ENCODE assay signal across 12 cellular contexts in the genomic region with DNA sequence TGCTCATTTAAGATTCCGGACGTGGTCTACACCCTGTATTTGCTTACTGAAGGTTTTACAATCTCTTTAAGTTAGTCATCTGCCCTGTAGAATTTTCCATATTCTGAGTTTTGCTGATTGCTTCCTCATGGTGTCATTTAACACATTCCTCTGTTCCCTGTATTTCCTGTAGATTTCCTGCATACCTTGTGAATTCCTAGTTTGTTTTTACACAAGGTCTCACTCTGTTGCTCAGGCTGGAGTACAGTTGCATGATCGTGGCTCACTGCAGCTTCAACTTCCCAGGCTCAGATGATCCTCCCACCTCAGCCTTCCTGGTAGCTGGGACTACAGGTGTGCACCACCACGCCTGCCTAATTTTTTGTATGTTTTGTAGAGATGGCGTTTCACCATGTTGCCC.
DNase-seq lines count a peak whose midpoint lies in the region; ATAC-seq and TF ChIP-seq lines count a peak whose summit lies in the region.
"Had no signal": no experiment of that assay in that cellular context is flagged by ENCODE, and none has a peak within 500 bp of the region (broad histone marks: within the 10 kb centered on the region; RNA-seq: fewer than 3 reads in every experiment).

No MANE protein-coding gene starts in this region.

- POLR2A ChIA-PET in A673 (lab: Charles Lee; ENCODE audit: low non-redundant PET): no interaction called here

- H3K27ac Mint-ChIP-seq in activated T-helper 2 cell treated with anti-CD3 and anti-CD28 coated beads, Interferon-gamma antibody, Interleukin-2, Interleukin-4, amounts not matched to agents 10 μg/mL and 5 μg/mL and 100 μg/mL, durations not matched to agents 14 hours and 24 hours and 36 hours: no peak overlapping the region
- H3K27ac Mint-ChIP-seq: activated CD4-positive, alpha-beta memory T cell treated with anti-CD3 and anti-CD28 coated beads, Interleukin-2, amount 10 ng/mL, durations not matched to agents 7 days and 5 days; T-helper 2 cell treated with Interferon-gamma antibody and Interleukin-4, amounts not matched to agents 5 μg/mL and 100 μg/mL, for 36 hours had no signal

- peaks cover 26% of the 10 kb centered on the region for H3K4me1 ChIP-seq in SJSA1 (replicated peaks)
- H3K4me1 ChIP-seq in osteoblast (ENCODE audit: insufficient read depth, low read length): peaks cover 21% of the 10 kb centered on the region
- no peaks in the 10 kb centered on the region for H3K4me1 ChIP-seq in A673 (ENCODE audit: insufficient read depth, low read length, poor library complexity, severe bottlenecking)

- no peaks in the 10 kb centered on the region for H3K27me3 Mint-ChIP-seq in activated T-helper 2 cell treated with anti-CD3 and anti-CD28 coated beads, Interferon-gamma antibody, Interleukin-2, Interleukin-4, amounts not matched to agents 10 μg/mL and 5 μg/mL and 100 μg/mL, durations not matched to agents 14 hours and 24 hours and 36 hours (ENCODE audit: low read depth)
- H3K27me3 Mint-ChIP-seq: activated CD4-positive, alpha-beta memory T cell treated with anti-CD3 and anti-CD28 coated beads, Interleukin-2, amount 10 ng/mL, durations not matched to agents 7 days and 5 days had no signal

- H3K36me3 ChIP-seq in SJSA1 (no peaks in the 10 kb centered on the region; the same call in 1 of the 2 replicates), osteoblast (ENCODE audit: insufficient read depth, low read length) (peaks cover 3% of the 10 kb centered on the region), A673 (ENCODE audit: insufficient read depth, low read length, poor library complexity, severe bottlenecking) (no peaks in the 10 kb centered on the region)

- H3K4me2 ChIP-seq in osteoblast (ENCODE audit: insufficient read depth, low read length): no peak overlapping the region

- H2AFZ ChIP-seq in osteoblast (ENCODE audit: low read length): no peak overlapping the region

- H3K27me3 ChIP-seq in SJSA1 (replicated peaks): no peaks in the 10 kb centered on the region
- H3K27me3 ChIP-seq in osteoblast (ENCODE audit: insufficient read depth, low read length): no peaks in the 10 kb centered on the region
- H3K27me3 ChIP-seq in A673 (replicated peaks; ENCODE audit: insufficient read depth, low read depth, low read length, poor library complexity): no peaks in the 10 kb centered on the region

- peak overlapping the region; percentile 20 for H3K27ac ChIP-seq in SJSA1
- H3K27ac ChIP-seq in osteoblast (ENCODE audit: low read depth, low read length): peak overlapping the region; percentile 64
- no peak overlapping the region for H3K27ac ChIP-seq in A673 (ENCODE audit: low read depth, low read length, poor library complexity, severe bottlenecking)

- H3K4me3 ChIP-seq in SJSA1: no peak overlapping the region
- no peak overlapping the region for H3K4me3 ChIP-seq in osteoblast (ENCODE audit: insufficient read depth, low read length)
- H3K4me3 ChIP-seq in A673 (ENCODE audit: low read depth, low read length, poor library complexity, severe bottlenecking): no peak overlapping the region

- no TSS peak for BruUV-seq in A673 (replicated peaks; lab: Mats Ljungman, UMichigan)

- H3K36me3 Mint-ChIP-seq in activated T-helper 2 cell treated with anti-CD3 and anti-CD28 coated beads, Interferon-gamma antibody, Interleukin-2, Interleukin-4, amounts not matched to agents 10 μg/mL and 5 μg/mL and 100 μg/mL, durations not matched to agents 14 hours and 24 hours and 36 hours (ENCODE audit: low read depth): peaks cover 11% of the 10 kb centered on the region

- no peak overlapping the region for H3K4me3 Mint-ChIP-seq in activated T-helper 2 cell treated with anti-CD3 and anti-CD28 coated beads, Interferon-gamma antibody, Interleukin-2, Interleukin-4, amounts not matched to agents 10 μg/mL and 5 μg/mL and 100 μg/mL, durations not matched to agents 14 hours and 24 hours and 36 hours (ENCODE audit: low read depth)
- H3K4me3 Mint-ChIP-seq: activated CD4-positive, alpha-beta memory T cell treated with anti-CD3 and anti-CD28 coated beads, Interleukin-2, amount 10 ng/mL, durations not matched to agents 7 days and 5 days; T-helper 2 cell treated with Interferon-gamma antibody and Interleukin-4, amounts not matched to agents 5 μg/mL and 100 μg/mL, for 36 hours had no signal

- peaks cover 10% of the 10 kb centered on the region; the same call in 1 of the 2 replicates for H3K9me3 ChIP-seq in SJSA1 (replicated peaks)
- no peaks in the 10 kb centered on the region for H3K9me3 ChIP-seq in osteoblast (ENCODE audit: low read depth, low read length)
- H3K9me3 ChIP-seq in A673 (ENCODE audit: low read depth, low read length, poor library complexity, severe bottlenecking): no peaks in the 10 kb centered on the region

- peaks cover 20% of the 10 kb centered on the region for H4K20me1 ChIP-seq in osteoblast (ENCODE audit: insufficient read depth, low read length)

- H3K4me1 Mint-ChIP-seq in activated T-helper 2 cell treated with anti-CD3 and anti-CD28 coated beads, Interferon-gamma antibody, Interleukin-2, Interleukin-4, amounts not matched to agents 10 μg/mL and 5 μg/mL and 100 μg/mL, durations not matched to agents 14 hours and 24 hours and 36 hours (ENCODE audit: low read depth): peaks cover 15% of the 10 kb centered on the region

- intact Hi-C loops in activated T-helper 2 cell treated with anti-CD3 and anti-CD28 coated beads, Interferon-gamma antibody, Interleukin-2, Interleukin-4, amounts not matched to agents 10 μg/mL and 5 μg/mL and 100 μg/mL, durations not matched to agents 14 hours and 24 hours and 36 hours (cut with micrococcal nuclease): no loop called here
- intact Hi-C loops in A673 (cut with micrococcal nuclease; ENCODE audit: unreplicated experiment): no loop called here

- TF ChIP-seq CTCF in osteoblast (IDR thresholded peaks at IDR 0.05; ENCODE audit: extremely low read depth, low read depth, low read length): no peak
- no peak for TF ChIP-seq CTCF in A673 (conservative IDR thresholded peaks at IDR 0.05; ENCODE audit: low read depth, low read length)

- CTCF ChIA-PET in A673 (lab: Charles Lee): no interaction called here

- ATAC-seq in stimulated activated naive CD8-positive, alpha-beta T cell treated with anti-CD3 and anti-CD28 coated beads, Interleukin-15, Interleukin-2, amounts not matched to agents 100 U/mL and 50 U/mL, for 24 hours: no peak

- peak; percentile 52 for DNase-seq in GM03348 (ENCODE audit: low spot score)
- peak in 1 of 2 experiments; percentile 38 for DNase-seq in SJSA1 (ENCODE audit: low read depth in 1 of 2, low spot score in 2 of 2)
- peak; percentile 67 for DNase-seq in fibroblast of gingiva (ENCODE audit: low read depth)
- DNase-seq in osteoblast (ENCODE audit: insufficient read length, low spot score, missing footprints): peak; percentile 85
- no peak for DNase-seq in activated T-helper 2 cell treated with anti-CD3 and anti-CD28 coated beads, Interferon-gamma antibody, Interleukin-2, Interleukin-4, amounts not matched to agents 10 μg/mL and 5 μg/mL and 100 μg/mL, durations not matched to agents 14 hours and 24 hours and 36 hours (ENCODE audit: low spot score)
- no peak for DNase-seq in stimulated activated naive CD8-positive, alpha-beta T cell treated with anti-CD3 and anti-CD28 coated beads, Interleukin-15, Interleukin-2, amounts not matched to agents 100 U/mL and 50 U/mL, for 24 hours
- no peak for DNase-seq in NCI-H774 (lab: John Stamatoyannopoulos, UW)
- no peak for DNase-seq in A673 (ENCODE audit: low spot score)
- DNase-seq: activated CD4-positive, alpha-beta memory T cell treated with anti-CD3 and anti-CD28 coated beads, Interleukin-2, amount 10 ng/mL, durations not matched to agents 7 days and 5 days; activated naive CD4-positive, alpha-beta T cell; MM.1S had no signal

- H3K9me3 Mint-ChIP-seq in activated T-helper 2 cell treated with anti-CD3 and anti-CD28 coated beads, Interferon-gamma antibody, Interleukin-2, Interleukin-4, amounts not matched to agents 10 μg/mL and 5 μg/mL and 100 μg/mL, durations not matched to agents 14 hours and 24 hours and 36 hours: no peaks in the 10 kb centered on the region
- H3K9me3 Mint-ChIP-seq: activated CD4-positive, alpha-beta memory T cell treated with anti-CD3 and anti-CD28 coated beads, Interleukin-2, amount 10 ng/mL, durations not matched to agents 7 days and 5 days; T-helper 2 cell treated with Interferon-gamma antibody and Interleukin-4, amounts not matched to agents 5 μg/mL and 100 μg/mL, for 36 hours had no signal

- H3K79me2 ChIP-seq in osteoblast (ENCODE audit: insufficient read depth, low read length): peaks cover 47% of the 10 kb centered on the region

Comparison
In these comparisons a context has a peak if more than half of its experiments do, and no peak if none do; other contexts are left out.
1. DNase-seq: peak in GM03348 (single experiment), fibroblast of gingiva (single experiment) and osteoblast (single experiment); none in activated T-helper 2 cell treated with anti-CD3 and anti-CD28 coated beads, Interferon-gamma antibody, Interleukin-2, Interleukin-4, amounts not matched to agents 10 μg/mL and 5 μg/mL and 100 μg/mL, durations not matched to agents 14 hours and 24 hours and 36 hours (single experiment), stimulated activated naive CD8-positive, alpha-beta T cell treated with anti-CD3 and anti-CD28 coated beads, Interleukin-15, Interleukin-2, amounts not matched to agents 100 U/mL and 50 U/mL, for 24 hours (single experiment), NCI-H774 (single experiment) and A673 (single experiment).